ENCODE assay signal across 26 cellular contexts in the genomic region with DNA sequence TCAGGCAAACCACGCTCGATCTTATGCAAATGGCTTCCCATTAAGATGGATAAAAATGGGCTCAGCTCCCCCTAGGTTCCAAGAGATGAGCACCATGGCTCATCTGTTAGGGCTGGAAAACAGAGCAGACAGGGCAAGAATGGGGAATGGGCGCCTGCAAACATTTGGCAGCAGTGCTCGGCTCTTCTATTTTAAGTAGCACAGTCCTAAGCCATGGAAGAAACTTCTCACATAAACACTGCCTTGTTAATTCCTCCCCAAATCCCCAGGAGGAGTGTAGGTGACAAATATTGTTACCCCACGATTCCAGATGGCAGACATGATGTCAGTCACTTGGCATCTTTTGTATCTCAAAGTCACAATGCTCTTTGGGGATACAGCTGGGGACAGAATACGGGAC.
"Had no signal": no experiment of that assay in that cellular context is flagged by ENCODE, and none has a peak within 500 bp of the region (broad histone marks: within the 10 kb centered on the region; RNA-seq: fewer than 3 reads in every experiment).

No MANE protein-coding gene starts in this region.

- H3K9me3 ChIP-seq: colonic mucosa, prostate gland, right atrium auricular region, sigmoid colon, spleen, suprapubic skin, thyroid gland had no signal

- ATAC-seq: esophagus mucosa; naive thymus-derived CD8-positive, alpha-beta T cell; stimulated activated naive B cell treated with anti-CD40 and anti-IgM and Interleukin-4, amounts not matched to agents 10 μg/mL and 1 μg/mL and 100 μg/mL, for 72 hours had no signal

- H3K27ac Mint-ChIP-seq: dendritic cell treated with granulocyte-macrophage colony-stimulating factor and Interleukin-4, amounts not matched to agents 40 ng/mL and 50 ng/mL, for 4 days; endodermal cell; immature natural killer cell; naive thymus-derived CD8-positive, alpha-beta T cell; nephron progenitor cell; stimulated activated naive B cell treated with anti-CD40 and anti-IgM and Interleukin-4, amounts not matched to agents 10 μg/mL and 1 μg/mL and 100 μg/mL, for 72 hours; stimulated activated naive CD8-positive, alpha-beta T cell treated with anti-CD3 and anti-CD28 coated beads, Interleukin-15, Interleukin-2, amounts not matched to agents 100 ng/mL and 50 ng/mL, for 24 hours; type B pancreatic cell had no signal

- H3K4me3 ChIP-seq: colonic mucosa, prostate gland, right atrium auricular region, sigmoid colon, skin epidermis, spleen, suprapubic skin, thyroid gland had no signal

- H3K27me3 Mint-ChIP-seq: dendritic cell treated with granulocyte-macrophage colony-stimulating factor and Interleukin-4, amounts not matched to agents 40 ng/mL and 50 ng/mL, for 4 days; stimulated activated naive B cell treated with anti-CD40 and anti-IgM and Interleukin-4, amounts not matched to agents 10 μg/mL and 1 μg/mL and 100 μg/mL, for 72 hours; type B pancreatic cell had no signal

- H3K27ac ChIP-seq: colonic mucosa, epithelial cell of prostate, prostate gland, right atrium auricular region, skin epidermis, spleen, suprapubic skin, thyroid gland had no signal

- DNase-seq: colonic mucosa; effector CD8-positive, alpha-beta T cell; endodermal cell; foreskin melanocyte; immature natural killer cell; islet precursor cell; kidney glomerular epithelial cell; mesenchymal stem cell; naive thymus-derived CD8-positive, alpha-beta T cell; nephron progenitor cell; nucleus accumbens; sigmoid colon; spleen; stimulated activated CD4-positive, alpha-beta T cell treated with anti-CD3 and anti-CD28 coated beads, Interleukin-4, amount 100 ng/mL, for 4 hours; stimulated activated naive B cell treated with anti-CD40 and anti-IgM and Interleukin-4, amounts not matched to agents 10 μg/mL and 1 μg/mL and 100 μg/mL, for 72 hours; thyroid gland had no signal

- H3K36me3 ChIP-seq: colonic mucosa, prostate gland, right atrium auricular region, sigmoid colon, spleen, suprapubic skin, thyroid gland had no signal

- H3K27me3 ChIP-seq: colonic mucosa, right atrium auricular region, sigmoid colon, suprapubic skin, thyroid gland had no signal

- H3K4me1 ChIP-seq: colonic mucosa, prostate gland, spleen, suprapubic skin had no signal

- H3K9me3 Mint-ChIP-seq: endodermal cell; nephron progenitor cell; stimulated activated naive CD8-positive, alpha-beta T cell treated with anti-CD3 and anti-CD28 coated beads, Interleukin-15, Interleukin-2, amounts not matched to agents 100 ng/mL and 50 ng/mL, for 24 hours; type B pancreatic cell had no signal

- H3K4me1 Mint-ChIP-seq: central memory CD8-positive, alpha-beta T cell; immature natural killer cell; naive thymus-derived CD8-positive, alpha-beta T cell; stimulated activated naive B cell treated with anti-CD40 and anti-IgM and Interleukin-4, amounts not matched to agents 10 μg/mL and 1 μg/mL and 100 μg/mL, for 72 hours had no signal

- H3K4me3 Mint-ChIP-seq: central memory CD8-positive, alpha-beta T cell; dendritic cell treated with granulocyte-macrophage colony-stimulating factor and Interleukin-4, amounts not matched to agents 40 ng/mL and 50 ng/mL, for 4 days; endodermal cell; immature natural killer cell; naive thymus-derived CD8-positive, alpha-beta T cell; nephron progenitor cell; stimulated activated naive B cell treated with anti-CD40 and anti-IgM and Interleukin-4, amounts not matched to agents 10 μg/mL and 1 μg/mL and 100 μg/mL, for 72 hours; stimulated activated naive CD8-positive, alpha-beta T cell treated with anti-CD3 and anti-CD28 coated beads, Interleukin-15, Interleukin-2, amounts not matched to agents 100 ng/mL and 50 ng/mL, for 24 hours; type B pancreatic cell had no signal

- H3K36me3 Mint-ChIP-seq: immature natural killer cell; naive thymus-derived CD8-positive, alpha-beta T cell; stimulated activated naive B cell treated with anti-CD40 and anti-IgM and Interleukin-4, amounts not matched to agents 10 μg/mL and 1 μg/mL and 100 μg/mL, for 72 hours; type B pancreatic cell had no signal
